1 cellular context compared by ENCODE assay signal in the genomic region with DNA sequence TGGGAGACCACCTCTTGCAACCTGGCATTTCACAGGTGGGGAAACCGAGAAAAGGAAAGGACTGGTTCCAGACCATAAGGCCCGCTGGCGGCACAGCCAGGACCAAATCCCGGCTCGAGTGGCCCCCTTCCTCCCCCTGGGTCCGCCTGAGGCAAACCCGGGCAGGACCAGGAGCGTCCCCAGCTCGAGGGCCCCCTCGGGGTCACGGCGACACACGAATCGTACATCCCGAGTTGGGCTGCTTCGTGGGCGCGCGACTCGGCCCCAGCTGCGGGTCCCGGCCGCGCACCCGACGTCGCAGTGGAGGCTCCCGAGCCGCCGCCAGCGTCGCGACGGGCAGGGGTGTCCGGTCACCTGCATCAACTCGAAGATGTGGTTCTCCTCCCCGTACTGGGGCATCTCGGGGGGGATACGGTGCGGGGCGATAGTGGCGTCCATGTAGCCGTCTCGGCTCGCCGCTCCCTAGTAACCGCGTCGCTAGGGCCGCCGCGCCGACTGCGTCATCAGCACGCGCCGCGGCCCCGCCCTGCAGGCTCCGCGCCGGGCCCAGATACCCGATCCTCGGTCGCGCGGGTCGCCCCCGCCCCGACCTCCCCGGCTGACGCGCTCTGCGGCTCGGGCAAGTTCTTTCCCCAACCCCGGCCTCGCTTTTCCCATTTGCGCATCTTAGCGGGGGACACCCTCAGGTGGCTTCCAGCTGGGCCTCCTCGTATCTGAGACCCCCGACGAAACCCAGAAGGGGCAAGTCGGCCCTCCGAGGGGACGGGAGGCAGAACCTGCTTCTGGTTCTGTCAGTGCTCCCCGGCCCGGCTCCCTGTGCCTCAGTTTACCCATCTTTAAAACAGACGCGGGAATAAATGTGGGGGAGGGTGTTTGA.
A peak's percentile ranks its signal among the peaks of the same experiment; 100 is the strongest.
TF ChIP-seq lines count a peak whose summit lies in the region.

A gene with protein sequence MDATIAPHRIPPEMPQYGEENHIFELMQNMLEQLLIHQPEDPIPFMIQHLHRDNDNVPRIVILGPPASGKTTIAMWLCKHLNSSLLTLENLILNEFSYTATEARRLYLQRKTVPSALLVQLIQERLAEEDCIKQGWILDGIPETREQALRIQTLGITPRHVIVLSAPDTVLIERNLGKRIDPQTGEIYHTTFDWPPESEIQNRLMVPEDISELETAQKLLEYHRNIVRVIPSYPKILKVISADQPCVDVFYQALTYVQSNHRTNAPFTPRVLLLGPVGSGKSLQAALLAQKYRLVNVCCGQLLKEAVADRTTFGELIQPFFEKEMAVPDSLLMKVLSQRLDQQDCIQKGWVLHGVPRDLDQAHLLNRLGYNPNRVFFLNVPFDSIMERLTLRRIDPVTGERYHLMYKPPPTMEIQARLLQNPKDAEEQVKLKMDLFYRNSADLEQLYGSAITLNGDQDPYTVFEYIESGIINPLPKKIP (minus strand): TSS at position 467 of the 877 bp plus-strand sequence. CDS start 29 bp downstream, at position 438.

TF ChIP-seq in K562, 482 proteins besides CTCF, POLR2A, EP300 and RAD21 (continued from another document):
- TF ChIP-seq, protein P1, sequence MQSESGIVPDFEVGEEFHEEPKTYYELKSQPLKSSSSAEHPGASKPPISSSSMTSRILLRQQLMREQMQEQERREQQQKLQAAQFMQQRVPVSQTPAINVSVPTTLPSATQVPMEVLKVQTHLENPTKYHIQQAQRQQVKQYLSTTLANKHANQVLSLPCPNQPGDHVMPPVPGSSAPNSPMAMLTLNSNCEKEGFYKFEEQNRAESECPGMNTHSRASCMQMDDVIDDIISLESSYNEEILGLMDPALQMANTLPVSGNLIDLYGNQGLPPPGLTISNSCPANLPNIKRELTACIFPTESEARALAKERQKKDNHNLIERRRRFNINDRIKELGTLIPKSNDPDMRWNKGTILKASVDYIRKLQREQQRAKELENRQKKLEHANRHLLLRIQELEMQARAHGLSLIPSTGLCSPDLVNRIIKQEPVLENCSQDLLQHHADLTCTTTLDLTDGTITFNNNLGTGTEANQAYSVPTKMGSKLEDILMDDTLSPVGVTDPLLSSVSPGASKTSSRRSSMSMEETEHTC (IDR thresholded peaks at IDR 0.05), result no peak
- no peak for TF ChIP-seq SREBF2 (CRISPR knock-in tag; IDR thresholded peaks at IDR 0.05)
- no peak for TF ChIP-seq PHB2 (IDR thresholded peaks at IDR 0.05; ENCODE audit: low read depth)
- TF ChIP-seq CBFB (CRISPR knock-in tag; IDR thresholded peaks at IDR 0.05), result no peak
- no peak for TF ChIP-seq LCOR (CRISPR knock-in tag; IDR thresholded peaks at IDR 0.05)
- TF ChIP-seq ZFPM2 (CRISPR knock-in tag; IDR thresholded peaks at IDR 0.05), result 0 out of 2 replicates have a peak, but pooled peaks have one; percentile 22
- no peak for TF ChIP-seq EZH2 (IDR thresholded peaks at IDR 0.05; ENCODE audit: borderline replicate concordance, low read depth, low read length)
- TF ChIP-seq WHSC1 (IDR thresholded peaks at IDR 0.05; ENCODE audit: low read length), result no peak
- TF ChIP-seq, protein P2, sequence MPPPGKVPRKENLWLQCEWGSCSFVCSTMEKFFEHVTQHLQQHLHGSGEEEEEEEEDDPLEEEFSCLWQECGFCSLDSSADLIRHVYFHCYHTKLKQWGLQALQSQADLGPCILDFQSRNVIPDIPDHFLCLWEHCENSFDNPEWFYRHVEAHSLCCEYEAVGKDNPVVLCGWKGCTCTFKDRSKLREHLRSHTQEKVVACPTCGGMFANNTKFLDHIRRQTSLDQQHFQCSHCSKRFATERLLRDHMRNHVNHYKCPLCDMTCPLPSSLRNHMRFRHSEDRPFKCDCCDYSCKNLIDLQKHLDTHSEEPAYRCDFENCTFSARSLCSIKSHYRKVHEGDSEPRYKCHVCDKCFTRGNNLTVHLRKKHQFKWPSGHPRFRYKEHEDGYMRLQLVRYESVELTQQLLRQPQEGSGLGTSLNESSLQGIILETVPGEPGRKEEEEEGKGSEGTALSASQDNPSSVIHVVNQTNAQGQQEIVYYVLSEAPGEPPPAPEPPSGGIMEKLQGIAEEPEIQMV (tag; conservative IDR thresholded peaks at IDR 0.05; ENCODE audit: low read depth), result no peak
- TF ChIP-seq CXXC5 (CRISPR knock-in tag; IDR thresholded peaks at IDR 0.05), result peak; percentile 87
- TF ChIP-seq ADNP (tag; IDR thresholded peaks at IDR 0.05), result no peak
- peak; percentile 55 for TF ChIP-seq ATF7 (IDR thresholded peaks at IDR 0.05)
- peak; percentile 86 for TF ChIP-seq VEZF1 (CRISPR knock-in tag; IDR thresholded peaks at IDR 0.05)
- no peak for TF ChIP-seq ZNF175 (CRISPR knock-in tag; IDR thresholded peaks at IDR 0.05; ENCODE audit: low read depth)
TF ChIP-seq in K562: peak in this region for 96.
